8 cellular contexts compared by ENCODE assay signal in genomic region chr15:92884459-92884812, GRCh38. TPM values are rescaled to one million over a fixed set of nuclear protein-coding genes. Genes with fewer than 3 reads are reported as not detected.
DNase-seq lines count a peak whose midpoint lies in the region; ATAC-seq and TF ChIP-seq lines count a peak whose summit lies in the region.

No MANE protein-coding gene starts in this region.

- intact Hi-C loops in sigmoid colon (cut with DNase I) = loop anchor here (5.0 kb wide), 1 partner anchor 33 kb away; no protein-coding TSS in a partner anchor

- peak overlapping the region; percentile 99 for H3K9ac ChIP-seq in GM23248

- peak; percentile 25 for DNase-seq in GM23248
- DNase-seq in T-cell = no peak
- DNase-seq in fibroblast of villous mesenchyme (ENCODE audit: low read depth) = no peak
- no peak for DNase-seq in sigmoid colon
- DNase-seq in NOMO-1 (lab: John Stamatoyannopoulos, UW; ENCODE audit: unreplicated experiment in 2 of 2) = no peak
- no peak for DNase-seq in SHP77 treated with DMSO at 0.1 percent for 48 hours (lab: John Stamatoyannopoulos, UW)

- peaks cover 59 to 77% (median 63%) of the 10 kb centered on the region in 3 donors for H3K4me1 Mint-ChIP-seq in T-cell

- no peak for TF ChIP-seq POLR2A in sigmoid colon (IDR thresholded peaks at IDR 0.05)

- H3K9me3 ChIP-seq in GM23248 (ENCODE audit: low read depth) = no peaks in the 10 kb centered on the region
- no peaks in the 10 kb centered on the region for H3K9me3 ChIP-seq in sigmoid colon

- ATAC-seq in T-cell (replicated peaks in 1 of 4) (no peak), HG02610 (IDR thresholded peaks at IDR 0.05; ENCODE audit: unreplicated experiment) (no peak), GM19452 (IDR thresholded peaks at IDR 0.05; ENCODE audit: unreplicated experiment) (no peak)

- H3K27ac Mint-ChIP-seq in T-cell = peak overlapping the region; percentile 97 to 98

- H3K27ac ChIP-seq in GM23248 = peak overlapping the region; percentile 95
- H3K27ac ChIP-seq in sigmoid colon = peak overlapping the region; percentile 99 to 100 (median 100)

- no peak for TF ChIP-seq EP300 in sigmoid colon (IDR thresholded peaks at IDR 0.05)

- CTCF ChIA-PET in T-cell (lab: Charles Lee) = interaction anchor here in 1 of 2 donors (0.7 to 6.7 kb wide), 8 partner anchors 13 to 75 kb away, joined by 3 to 59 read pairs (median 11); partner anchors contain the start of gene CHD2

- H3K4me3 Mint-ChIP-seq in T-cell = peak overlapping the region; percentile 91 to 95 (median 93)

- in situ Hi-C loops in GM23248 (cut with MboI) = no loop called here

- TF ChIP-seq CTCF in fibroblast of villous mesenchyme (IDR thresholded peaks at IDR 0.05; ENCODE audit: insufficient read depth, low read depth, low read length) (no peak), sigmoid colon (IDR thresholded peaks at IDR 0.05) (no peak)

- no peaks in the 10 kb centered on the region for H3K27me3 ChIP-seq in GM23248 (replicated peaks; ENCODE audit: insufficient read depth)
- H3K27me3 ChIP-seq in sigmoid colon = no peaks in the 10 kb centered on the region

- H3F3A ChIP-seq in GM23248 (ENCODE audit: insufficient read depth) = peaks cover 35% of the 10 kb centered on the region

- H3K27me3 Mint-ChIP-seq in T-cell = no peaks in the 10 kb centered on the region

- 1% methylated on average over 5 of the region's 5 CpGs for WGBS in GM23248 (ENCODE audit: low coverage in 1 of 2, low lambda C conversion rate in 2 of 2, missing lambda C conversion rate in 2 of 2), 2 experiments
- 1 to 3% methylated on average over 5 of the region's 5 CpGs for WGBS in sigmoid colon, 2 donors

- H3K4me3 ChIP-seq in GM23248 (peak overlapping the region; percentile 87), fibroblast of villous mesenchyme (ENCODE audit: low read depth, low read length) (peak overlapping the region; percentile 94), sigmoid colon (peak overlapping the region; percentile 89 to 99 (median 97))

- H3K4me2 ChIP-seq in GM23248 (ENCODE audit: unreplicated experiment) = peak overlapping the region; percentile 96

- no peaks in the 10 kb centered on the region for H3K9me3 Mint-ChIP-seq in T-cell

- H3K9me2 ChIP-seq in GM23248 (ENCODE audit: insufficient read depth) = no peaks in the 10 kb centered on the region

- POLR2A ChIA-PET in T-cell (lab: Charles Lee) = interaction anchor here (0.6 to 8.5 kb wide), 15 partner anchors 12 to 78 kb away, joined by 3 to 372 read pairs (median 8); partner anchors contain the start of gene CHD2 (in 2 of the 2)

- H3K36me3 ChIP-seq in GM23248 (ENCODE audit: low read depth) = peaks cover 49% of the 10 kb centered on the region
- H3K36me3 ChIP-seq in sigmoid colon = peaks cover 0 to 35% (median 2%) of the 10 kb centered on the region in 4 donors

- H4K20me1 ChIP-seq in GM23248 (ENCODE audit: insufficient read depth) = no peaks in the 10 kb centered on the region

- H3K36me3 Mint-ChIP-seq in T-cell = peaks cover 45% of the 10 kb centered on the region

- H3K4me1 ChIP-seq in GM23248 (ENCODE audit: insufficient read depth) = peaks cover 45% of the 10 kb centered on the region
- H3K4me1 ChIP-seq in sigmoid colon = peaks cover 0 to 57% (median 50%) of the 10 kb centered on the region in 4 donors

- H3K79me2 ChIP-seq in GM23248 (ENCODE audit: insufficient read depth) = peaks cover 65% of the 10 kb centered on the region

- no peak overlapping the region for H2AFZ ChIP-seq in GM23248

RNA-seq across cellular contexts. Expression of gene CHD2, which starts 15.7 kb away (rescaled TPM):
- 39.0 and 54.4 TPM in 2 replicates for total RNA-seq in GM23248 (2014; rRNA removed; shearing (Covaris generic))
- polyA plus RNA-seq in GM23248 (2016; fragmentation: Nextera tagmentation; extraction: Ambion mirVana) = 36.5 and 37.0 TPM in 2 replicates
- 100 to 1,000 TPM; 231 to 506 (median 266) TPM for total RNA-seq in T-cell
- total RNA-seq in fibroblast of villous mesenchyme = 85.7 and 102 TPM in 2 replicates
- total RNA-seq in sigmoid colon = 100 to 1,000 TPM in 1 of 4 donors, 10 to 100 TPM in 3; 75.9 to 108 (median 90.0) TPM
- polyA plus RNA-seq in sigmoid colon = 10 to 100 TPM; 16.0 to 48.4 (median 16.8) TPM
